25 cellular contexts compared by ENCODE assay signal in genomic region chr7:100951172-100951571, GRCh38. TPM values are rescaled to one million over a fixed set of nuclear protein-coding genes. Genes with fewer than 3 reads are reported as not detected.
"Had no signal": no experiment of that assay in that cellular context is flagged by ENCODE, and none has a peak within 500 bp of the region (broad histone marks: within the 10 kb centered on the region; RNA-seq: fewer than 3 reads in every experiment).

No MANE protein-coding gene starts in this region.

- H3K4me1 ChIP-seq: adrenal gland, heart left ventricle, left lung, prostate gland, tibial nerve had no signal

- FAIRE-seq: bronchial epithelial cell, kidney, urothelium cell line had no signal

- H3K27ac ChIP-seq: adrenal gland, epithelial cell of prostate, left lung, prostate gland, tibial nerve, WERI-Rb-1 had no signal

- H3K4me3 Mint-ChIP-seq: activated naive CD4-positive, alpha-beta T cell treated with anti-CD3 and anti-CD28 coated beads, Interleukin-2, amount 50 U/mL, for 24 hours; dendritic cell treated with granulocyte-macrophage colony-stimulating factor and Interleukin-4, amounts not matched to agents 40 ng/mL and 50 ng/mL, for 4 days; nephron progenitor cell; stimulated activated naive CD8-positive, alpha-beta T cell treated with anti-CD3 and anti-CD28 coated beads, Interleukin-15, Interleukin-2, amounts not matched to agents 100 ng/mL and 50 ng/mL, for 24 hours had no signal

- H3K27ac Mint-ChIP-seq: activated naive CD4-positive, alpha-beta T cell treated with anti-CD3 and anti-CD28 coated beads, Interleukin-2, amount 50 U/mL, for 24 hours; dendritic cell treated with granulocyte-macrophage colony-stimulating factor and Interleukin-4, amounts not matched to agents 40 ng/mL and 50 ng/mL, for 4 days; nephron progenitor cell; stimulated activated naive CD8-positive, alpha-beta T cell treated with anti-CD3 and anti-CD28 coated beads, Interleukin-15, Interleukin-2, amounts not matched to agents 100 ng/mL and 50 ng/mL, for 24 hours had no signal

- H3K4me1 Mint-ChIP-seq: activated naive CD4-positive, alpha-beta T cell treated with anti-CD3 and anti-CD28 coated beads, Interleukin-2, amount 50 U/mL, for 24 hours had no signal

- ATAC-seq: heart left ventricle, left lung, right cardiac atrium had no signal

- H3K36me3 ChIP-seq: adrenal gland, heart left ventricle, left lung, prostate gland, tibial nerve, WERI-Rb-1 had no signal

- H3K9me3 Mint-ChIP-seq: activated naive CD4-positive, alpha-beta T cell treated with anti-CD3 and anti-CD28 coated beads, Interleukin-2, amount 50 U/mL, for 24 hours; dendritic cell treated with granulocyte-macrophage colony-stimulating factor and Interleukin-4, amounts not matched to agents 40 ng/mL and 50 ng/mL, for 4 days; nephron progenitor cell; stimulated activated naive CD8-positive, alpha-beta T cell treated with anti-CD3 and anti-CD28 coated beads, Interleukin-15, Interleukin-2, amounts not matched to agents 100 ng/mL and 50 ng/mL, for 24 hours had no signal

- H3K9me3 ChIP-seq: adrenal gland, heart left ventricle, left lung, prostate gland had no signal

- DNase-seq: activated CD4-positive, alpha-beta T cell treated with anti-CD3 and anti-CD28 coated beads, Interleukin-2, amount 50 U/mL, for 4 hours; activated gamma-delta T cell; adrenal gland; foreskin melanocyte; heart left ventricle; kidney; left lung; mammary epithelial cell; nephron progenitor cell; occipital lobe; right cardiac atrium; stimulated activated CD4-positive, alpha-beta T cell treated with anti-CD3 and anti-CD28 coated beads, Interleukin-2, amount 100 ng/mL, for 48 hours; SW 1271; WERI-Rb-1 had no signal

- H3K4me3 ChIP-seq: adrenal gland, left lung, prostate gland, tibial nerve had no signal

RNA-seq across cellular contexts. Expression of gene MUC3A, which starts 1.8 kb away (rescaled TPM):
- total RNA-seq: myocyte; skeletal muscle tissue; T-helper 2 cell treated with Interferon-gamma antibody and Interleukin-4, amounts not matched to agents 100 ng/mL and 5 ng/mL, for 36 hours had no signal

RNA-seq across cellular contexts. Expression of gene MUC12, which starts 18.2 kb away (rescaled TPM):
- total RNA-seq: myocyte, occipital lobe, right cardiac atrium, skeletal muscle tissue, tibial nerve had no signal

RNA-seq across cellular contexts. Expression of gene ACHE, which starts 55.5 kb away (rescaled TPM):
- total RNA-seq: bronchial epithelial cell had no signal
